11 cellular contexts compared by ENCODE assay signal in the genomic region with DNA sequence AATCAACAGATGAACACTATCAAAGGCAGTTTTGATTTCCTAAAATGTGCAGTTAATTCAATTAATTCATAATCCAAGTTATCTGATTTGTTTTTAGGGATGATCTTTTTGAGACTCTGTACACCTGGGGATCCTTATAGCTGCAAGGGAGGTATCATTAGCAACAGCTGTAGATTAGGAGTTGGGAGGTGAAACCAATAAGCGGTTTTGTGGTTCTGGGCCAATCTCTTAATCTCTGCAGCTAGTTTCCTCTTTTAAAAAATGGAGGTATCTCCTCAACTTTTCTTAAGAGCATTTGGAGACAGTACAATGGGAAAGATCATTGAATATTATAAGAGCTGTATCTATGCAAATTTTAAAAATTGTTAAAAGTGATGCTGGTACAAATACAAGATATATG.
DNase-seq lines count a peak whose midpoint lies in the region; ATAC-seq and FAIRE-seq lines count a peak whose summit lies in the region.
"Had no signal": no experiment of that assay in that cellular context is flagged by ENCODE, and none has a peak within 500 bp of the region (broad histone marks: within the 10 kb centered on the region; RNA-seq: fewer than 3 reads in every experiment).

No MANE protein-coding gene starts in this region.

- no peak for FAIRE-seq in urothelium cell line (lab: Jason Lieb, UNC)

- ATAC-seq in GM18511 (IDR thresholded peaks at IDR 0.05; ENCODE audit: unreplicated experiment) (peak; percentile 83), GM21423 (IDR thresholded peaks at IDR 0.05; ENCODE audit: unreplicated experiment) (peak; percentile 79), HG03064 (IDR thresholded peaks at IDR 0.05; ENCODE audit: low read depth, unreplicated experiment) (peak; percentile 75)
- ATAC-seq: right lobe of liver had no signal

- DNase-seq in NCI-H82 (lab: John Stamatoyannopoulos, UW) (peak; percentile 71), HT-29 (ENCODE audit: low spot score) (no peak), urothelium cell line (ENCODE audit: low spot score) (no peak), NCI-H146 (lab: John Stamatoyannopoulos, UW) (no peak)
- DNase-seq in activated T-cell treated with anti-CD3 and anti-CD28 coated beads, Interleukin-2, amount 50 U/mL, for 1 hour: no peak
- DNase-seq: activated naive CD8-positive, alpha-beta T cell treated with anti-CD3 and anti-CD28 coated beads, Interleukin-2, amount 10 ng/mL, durations not matched to agents 7 days and 5 days; right lobe of liver; SK-N-SH had no signal
